26 cellular contexts compared by ENCODE assay signal in genomic region chr1:86375688-86376087, GRCh38. TPM values are rescaled to one million over a fixed set of nuclear protein-coding genes. Genes with fewer than 3 reads are reported as not detected.
DNase-seq lines count a peak whose midpoint lies in the region; ATAC-seq and TF ChIP-seq lines count a peak whose summit lies in the region.
"Had no signal": no experiment of that assay in that cellular context is flagged by ENCODE, and none has a peak within 500 bp of the region (broad histone marks: within the 10 kb centered on the region; RNA-seq: fewer than 3 reads in every experiment).

No MANE protein-coding gene starts in this region.

- DNase-seq in AG10803 (ENCODE audit: low read depth): peak; percentile 62
- DNase-seq in SK-MEL-5 (ENCODE audit: low read depth, low spot score): peak; percentile 73
- peak; percentile 69 for DNase-seq in choroid plexus epithelial cell (ENCODE audit: low read depth)
- peak; percentile 30 for DNase-seq in myocyte (ENCODE audit: low read depth)
- DNase-seq in NCI-H82 treated with DMSO at 0.1 percent for 48 hours (lab: John Stamatoyannopoulos, UW; ENCODE audit: unreplicated experiment): no peak
- no peak for DNase-seq in MCF 10A (ENCODE audit: unreplicated experiment)
- DNase-seq in iPS-NIHi7 (ENCODE audit: extremely low spot score): no peak
- no peak for DNase-seq in omental fat pad (ENCODE audit: low spot score)
- DNase-seq: BE2C; Calu3; CD8-positive, alpha-beta memory T cell; DMS79 treated with DMSO at 0.1 percent for 48 hours; HCEC 1CT; KBM-7; MG63; NCI-H1417; NCI-H1694; NCI-H2029 treated with DMSO at 0.1 percent for 48 hours; NCI-H446 treated with DMSO at 0.1 percent for 48 hours; NCI-H526; NCI-H82; Right ventricle myocardium superior; RPMI8226 had no signal

- no peak overlapping the region for H3K4me3 Mint-ChIP-seq in MCF 10A (ENCODE audit: unreplicated experiment)
- H3K4me3 Mint-ChIP-seq: CD14-positive monocyte; CD8-positive, alpha-beta memory T cell had no signal

- H3K27ac Mint-ChIP-seq in MCF 10A (ENCODE audit: low read depth, unreplicated experiment): no peak overlapping the region
- H3K27ac Mint-ChIP-seq: CD8-positive, alpha-beta memory T cell had no signal

- BruUV-seq in MCF 10A (replicated peaks; lab: Mats Ljungman, UMichigan): no TSS peak

- intact Hi-C loops in MCF 10A (cut with micrococcal nuclease): no loop called here

- H3K9me3 Mint-ChIP-seq in MCF 10A (ENCODE audit: unreplicated experiment): no peaks in the 10 kb centered on the region

- POLR2A ChIA-PET in MCF 10A (lab: Yijun Ruan, JAX): interaction anchor here (0.6 kb wide), 1 partner anchor 303 kb away, joined by 3 read pairs; no protein-coding TSS in a partner anchor

- no peak for ATAC-seq in omental fat pad (ENCODE audit: low FRiP score)

- CTCF ChIA-PET in MCF 10A (lab: Yijun Ruan, JAX): interaction anchor here (0.6 to 1.1 kb wide), 5 partner anchors 16 to 126 kb away, joined by 3 to 6 read pairs (median 4); no protein-coding TSS in a partner anchor

- no peak overlapping the region for H3K4me3 ChIP-seq in AG10803 (ENCODE audit: low read length)
- H3K4me3 ChIP-seq in choroid plexus epithelial cell (ENCODE audit: low read depth, low read length): no peak overlapping the region
- H3K4me3 ChIP-seq: MG63, SJSA1 had no signal

- no peaks in the 10 kb centered on the region for H3K27me3 Mint-ChIP-seq in MCF 10A (ENCODE audit: insufficient read depth, unreplicated experiment)

- in situ Hi-C loops in SK-MEL-5 (cut with HindIII; ENCODE audit: low pct_unique_long_range_greater_than_20kb, low sequenced_read_pairs): no loop called here

- H3K4me1 Mint-ChIP-seq in MCF 10A (ENCODE audit: insufficient read depth, unreplicated experiment): no peaks in the 10 kb centered on the region
- H3K4me1 Mint-ChIP-seq: CD14-positive monocyte had no signal

- TF ChIP-seq CTCF in AG10803 (conservative IDR thresholded peaks at IDR 0.05; ENCODE audit: low read length): no peak
- no peak for TF ChIP-seq CTCF in choroid plexus epithelial cell (conservative IDR thresholded peaks at IDR 0.05; ENCODE audit: low read depth, low read length)
- TF ChIP-seq CTCF in MCF 10A (IDR thresholded peaks at IDR 0.05; ENCODE audit: unreplicated experiment): no peak
- TF ChIP-seq CTCF in omental fat pad (IDR thresholded peaks at IDR 0.05): no peak

- H3K36me3 Mint-ChIP-seq in MCF 10A (ENCODE audit: insufficient read depth, unreplicated experiment): peaks cover 31% of the 10 kb centered on the region

RNA-seq across cellular contexts. Expression of gene ODF2L, which starts 20.4 kb away (rescaled TPM):
- 27.2 and 27.3 TPM in 2 replicates for total RNA-seq in SK-MEL-5 (2014; rRNA removed; shearing (Covaris generic))
- polyA plus RNA-seq in SK-MEL-5 (2015; cell fraction: cytosol; rRNA removed): 11.7 and 23.1 TPM in 2 replicates
- 143 and 188 TPM in 2 replicates for polyA plus RNA-seq in SK-MEL-5 (2015; cell fraction: nucleus; rRNA removed)
- total RNA-seq in myocyte: 14.7 and 18.5 TPM in 2 replicates
- 5.6 TPM for polyA plus RNA-seq in myocyte (2012)
- 35.5 and 39.0 TPM in 2 replicates for total RNA-seq in MCF 10A (2022)
- total RNA-seq in omental fat pad: 10 to 100 TPM; 32.9 to 67.9 (median 36.6) TPM

RNA-seq across cellular contexts. Expression of gene CLCA2, which starts 48.3 kb away (rescaled TPM):
- 0.08 TPM in 1 of 2 replicates, not detected in the other for total RNA-seq in SK-MEL-5 (2014; rRNA removed; shearing (Covaris generic))
- 0.06 TPM in 1 of 2 replicates, not detected in the other for polyA plus RNA-seq in SK-MEL-5 (2015; cell fraction: cytosol; rRNA removed)
- not detected in 2 replicates for polyA plus RNA-seq in SK-MEL-5 (2015; cell fraction: nucleus; rRNA removed)
- 0.62 and 0.83 TPM in 2 replicates for total RNA-seq in myocyte
- not detected for polyA plus RNA-seq in myocyte (2012)
- total RNA-seq in MCF 10A (2022): 87.8 and 113 TPM in 2 replicates
- total RNA-seq in omental fat pad: 1 to 10 TPM in 2 of 4 donors, under 1 TPM in 1, not detected in 1; 0.94 to 1.1 (median 1.0) TPM
- total RNA-seq: Calu3; CD8-positive, alpha-beta memory T cell; H1; Right ventricle myocardium superior; SJSA1 had no signal
- polyA plus RNA-seq: CD14-positive monocyte; CD8-positive, alpha-beta memory T cell; H1 had no signal

Comparison
In these comparisons a context has a peak if more than half of its experiments do, and no peak if none do; other contexts are left out.
1. DNase-seq: peak in AG10803 (single experiment), SK-MEL-5 (single experiment), choroid plexus epithelial cell (single experiment) and myocyte (single experiment); none in NCI-H82 treated with DMSO at 0.1 percent for 48 hours (single experiment), MCF 10A (single experiment), iPS-NIHi7 (single experiment) and omental fat pad (single experiment).
2. RNA of gene CLCA2, which starts 48.3 kb away (total RNA-seq): 87.8 to 113 TPM in MCF 10A; 0.94 to 1.1 TPM in omental fat pad, 0.62 to 0.83 TPM in myocyte and 0.08 TPM in SK-MEL-5; every median in the first group is over 10 times any median in the second.